Comparison of ENCODE assay signal across 1 cellular context in the genomic region with DNA sequence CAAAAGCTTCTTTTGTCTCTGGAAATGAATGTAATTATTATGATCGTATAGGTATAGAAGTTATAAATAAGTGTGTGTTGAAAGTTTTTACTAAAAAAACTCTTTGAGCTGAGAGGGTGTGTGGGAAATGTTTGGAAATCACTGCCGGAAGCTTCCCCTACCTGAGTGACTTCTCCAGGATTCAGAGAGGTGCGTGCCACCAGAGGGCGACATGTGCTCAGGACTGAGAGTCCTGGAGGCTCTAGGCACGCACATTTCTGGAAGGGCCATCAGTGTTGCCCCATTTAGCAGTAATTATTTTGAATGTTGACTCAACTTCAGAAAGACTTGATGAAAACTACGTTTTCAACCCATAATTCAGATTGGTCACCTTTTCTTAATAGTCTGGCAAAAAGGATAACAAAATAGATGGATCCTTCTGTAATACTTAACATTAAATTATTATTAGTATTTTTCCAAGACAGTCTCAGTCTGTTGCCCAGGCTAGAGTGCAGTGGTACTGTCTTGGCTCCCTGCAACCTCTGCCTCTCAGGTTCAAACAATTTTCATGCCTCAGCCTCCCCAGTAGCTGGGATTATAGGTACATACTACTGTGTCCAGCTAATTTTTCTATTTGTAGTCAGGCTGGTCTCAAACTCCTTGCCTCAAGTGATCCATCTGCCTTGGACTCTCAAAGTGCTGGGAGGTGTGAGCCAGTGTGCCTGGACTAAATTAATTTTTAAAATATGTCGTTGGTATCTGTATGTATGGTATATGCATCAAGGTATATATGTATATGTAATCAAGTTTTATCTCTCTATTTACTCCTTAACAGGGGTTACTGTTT.
A peak's percentile ranks its signal among the peaks of the same experiment; 100 is the strongest.
TF ChIP-seq lines count a peak whose summit lies in the region.

No MANE protein-coding gene starts in this region.

TF ChIP-seq in HepG2, 621 proteins besides CTCF, POLR2A, EP300 and RAD21 (continued from another document and continues in another):
- TF ChIP-seq FOXJ3 (CRISPR knock-in tag; IDR thresholded peaks at IDR 0.05; ENCODE audit: borderline replicate concordance) (no peak), ELF3 (CRISPR knock-in tag; IDR thresholded peaks at IDR 0.05) (0 out of 2 replicates have a peak, but pooled peaks have one; percentile 45), MIXL1 (CRISPR knock-in tag; IDR thresholded peaks at IDR 0.05) (peak; percentile 46; the same call in 1 of the 2 replicates), KDM2A (CRISPR knock-in tag; IDR thresholded peaks at IDR 0.05; ENCODE audit: borderline replicate concordance, low read depth) (peak; percentile 68; the same call in 1 of the 2 replicates), ZNF24 (IDR thresholded peaks at IDR 0.05) (no peak), ZBTB10 (CRISPR knock-in tag; IDR thresholded peaks at IDR 0.05; ENCODE audit: borderline replicate concordance) (no peak), SIN3B (IDR thresholded peaks at IDR 0.05; ENCODE audit: low read length) (no peak), ZBTB38 (CRISPR knock-in tag; IDR thresholded peaks at IDR 0.05) (no peak), ZNF607 (CRISPR knock-in tag; IDR thresholded peaks at IDR 0.05; ENCODE audit: borderline replicate concordance) (no peak), NR2F1 (CRISPR knock-in tag; IDR thresholded peaks at IDR 0.05) (no peak), BORCS8-MEF2B (CRISPR knock-in tag; IDR thresholded peaks at IDR 0.05) (no peak), ZNF713 (CRISPR knock-in tag; IDR thresholded peaks at IDR 0.05) (no peak), ZBTB3 (CRISPR knock-in tag; IDR thresholded peaks at IDR 0.05; ENCODE audit: borderline replicate concordance, low read depth) (no peak), CEBPG (CRISPR knock-in tag; IDR thresholded peaks at IDR 0.05) (peak; percentile 47), ERF (CRISPR knock-in tag; IDR thresholded peaks at IDR 0.05) (peak; percentile 45; the same call in 1 of the 2 replicates), ZNF605 (CRISPR knock-in tag; IDR thresholded peaks at IDR 0.05) (peak; percentile 42; the same call in 1 of the 2 replicates), BATF2 (CRISPR knock-in tag; IDR thresholded peaks at IDR 0.05) (no peak), FOXM1 (CRISPR knock-in tag; IDR thresholded peaks at IDR 0.05) (no peak), ZNF816 (CRISPR knock-in tag; IDR thresholded peaks at IDR 0.05; ENCODE audit: borderline replicate concordance) (no peak), ZSCAN9 (CRISPR knock-in tag; IDR thresholded peaks at IDR 0.05; ENCODE audit: borderline replicate concordance) (no peak), ZKSCAN1 (IDR thresholded peaks at IDR 0.05; ENCODE audit: low read length) (no peak), ZNF670 (CRISPR knock-in tag; IDR thresholded peaks at IDR 0.05; ENCODE audit: borderline replicate concordance) (no peak), ZNF124 (CRISPR knock-in tag; IDR thresholded peaks at IDR 0.05) (0 out of 2 replicates have a peak, but pooled peaks have one; percentile 45), ZNF121 (CRISPR knock-in tag; IDR thresholded peaks at IDR 0.05) (no peak), RFXANK (CRISPR knock-in tag; IDR thresholded peaks at IDR 0.05) (no peak), ZBTB7B (CRISPR knock-in tag; IDR thresholded peaks at IDR 0.05) (no peak), ZNF552 (CRISPR knock-in tag; IDR thresholded peaks at IDR 0.05; ENCODE audit: borderline replicate concordance) (no peak), ZNF576 (CRISPR knock-in tag; IDR thresholded peaks at IDR 0.05) (no peak), KDM5A (IDR thresholded peaks at IDR 0.05; ENCODE audit: borderline replicate concordance, low read length) (no peak), DNMT3B (CRISPR knock-in tag; conservative IDR thresholded peaks at IDR 0.05) (no peak), ZNF264 (CRISPR knock-in tag; IDR thresholded peaks at IDR 0.05) (no peak), SMARCC2 (IDR thresholded peaks at IDR 0.05) (no peak), HNRNPLL (IDR thresholded peaks at IDR 0.05; ENCODE audit: low read depth, low read length, poor library complexity, severe bottlenecking) (no peak), PHF5A (CRISPR knock-in tag; IDR thresholded peaks at IDR 0.05; ENCODE audit: low read depth, unreplicated experiment) (no peak), ZNF788 (CRISPR knock-in tag; IDR thresholded peaks at IDR 0.05; ENCODE audit: borderline replicate concordance) (peak; percentile 24; the same call in 1 of the 2 replicates), MYC (CRISPR knock-in tag; IDR thresholded peaks at IDR 0.05; ENCODE audit: borderline replicate concordance) (peak; percentile 25; the same call in 1 of the 2 replicates), ZNF720 (CRISPR knock-in tag; IDR thresholded peaks at IDR 0.05) (no peak), AHR (CRISPR knock-in tag; IDR thresholded peaks at IDR 0.05) (no peak), TEAD3 (CRISPR knock-in tag; optimal IDR thresholded peaks at IDR 0.05; ENCODE audit: borderline replicate concordance) (peak; percentile 67), ZNF629 (CRISPR knock-in tag; conservative IDR thresholded peaks at IDR 0.05) (no peak), MIER2 (CRISPR knock-in tag; IDR thresholded peaks at IDR 0.05) (no peak), JUN (CRISPR knock-in tag; IDR thresholded peaks at IDR 0.05) (no peak), HES4 (CRISPR knock-in tag; IDR thresholded peaks at IDR 0.05; ENCODE audit: borderline replicate concordance) (no peak), ZNF275 (CRISPR knock-in tag; IDR thresholded peaks at IDR 0.05; ENCODE audit: borderline replicate concordance) (no peak), ELK4 (CRISPR knock-in tag; IDR thresholded peaks at IDR 0.05; ENCODE audit: borderline replicate concordance) (no peak), ZNF362 (CRISPR knock-in tag; IDR thresholded peaks at IDR 0.05; ENCODE audit: borderline replicate concordance) (no peak), NAIF1 (CRISPR knock-in tag; IDR thresholded peaks at IDR 0.05; ENCODE audit: borderline replicate concordance) (no peak), ZNF138 (CRISPR knock-in tag; IDR thresholded peaks at IDR 0.05; ENCODE audit: low read depth) (no peak), ZNF33B (CRISPR knock-in tag; IDR thresholded peaks at IDR 0.05) (no peak), NONO (IDR thresholded peaks at IDR 0.05) (no peak), NONO (CRISPR knock-in tag; conservative IDR thresholded peaks at IDR 0.05) (no peak), KDM4B (CRISPR knock-in tag; IDR thresholded peaks at IDR 0.05) (no peak), HOXA5 (CRISPR knock-in tag; IDR thresholded peaks at IDR 0.05) (peak; percentile 67; the same call in 1 of the 2 replicates), TCF12 (IDR thresholded peaks at IDR 0.05) (no peak), TCF12 (CRISPR knock-in tag; IDR thresholded peaks at IDR 0.05) (no peak), CC2D1A (CRISPR knock-in tag; IDR thresholded peaks at IDR 0.05) (no peak), HOXA7 (CRISPR knock-in tag; IDR thresholded peaks at IDR 0.05) (no peak), SRSF4 (IDR thresholded peaks at IDR 0.05; ENCODE audit: low read depth, low read length, poor library complexity, severe bottlenecking) (no peak)
- TF ChIP-seq, protein P1, sequence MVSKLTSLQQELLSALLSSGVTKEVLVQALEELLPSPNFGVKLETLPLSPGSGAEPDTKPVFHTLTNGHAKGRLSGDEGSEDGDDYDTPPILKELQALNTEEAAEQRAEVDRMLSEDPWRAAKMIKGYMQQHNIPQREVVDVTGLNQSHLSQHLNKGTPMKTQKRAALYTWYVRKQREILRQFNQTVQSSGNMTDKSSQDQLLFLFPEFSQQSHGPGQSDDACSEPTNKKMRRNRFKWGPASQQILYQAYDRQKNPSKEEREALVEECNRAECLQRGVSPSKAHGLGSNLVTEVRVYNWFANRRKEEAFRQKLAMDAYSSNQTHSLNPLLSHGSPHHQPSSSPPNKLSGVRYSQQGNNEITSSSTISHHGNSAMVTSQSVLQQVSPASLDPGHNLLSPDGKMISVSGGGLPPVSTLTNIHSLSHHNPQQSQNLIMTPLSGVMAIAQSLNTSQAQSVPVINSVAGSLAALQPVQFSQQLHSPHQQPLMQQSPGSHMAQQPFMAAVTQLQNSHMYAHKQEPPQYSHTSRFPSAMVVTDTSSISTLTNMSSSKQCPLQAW (CRISPR knock-in tag; IDR thresholded peaks at IDR 0.05) = no peak
- TF ChIP-seq, protein P2, sequence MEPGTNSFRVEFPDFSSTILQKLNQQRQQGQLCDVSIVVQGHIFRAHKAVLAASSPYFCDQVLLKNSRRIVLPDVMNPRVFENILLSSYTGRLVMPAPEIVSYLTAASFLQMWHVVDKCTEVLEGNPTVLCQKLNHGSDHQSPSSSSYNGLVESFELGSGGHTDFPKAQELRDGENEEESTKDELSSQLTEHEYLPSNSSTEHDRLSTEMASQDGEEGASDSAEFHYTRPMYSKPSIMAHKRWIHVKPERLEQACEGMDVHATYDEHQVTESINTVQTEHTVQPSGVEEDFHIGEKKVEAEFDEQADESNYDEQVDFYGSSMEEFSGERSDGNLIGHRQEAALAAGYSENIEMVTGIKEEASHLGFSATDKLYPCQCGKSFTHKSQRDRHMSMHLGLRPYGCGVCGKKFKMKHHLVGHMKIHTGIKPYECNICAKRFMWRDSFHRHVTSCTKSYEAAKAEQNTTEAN (CRISPR knock-in tag; conservative IDR thresholded peaks at IDR 0.05) = no peak
- TF ChIP-seq, protein P3, sequence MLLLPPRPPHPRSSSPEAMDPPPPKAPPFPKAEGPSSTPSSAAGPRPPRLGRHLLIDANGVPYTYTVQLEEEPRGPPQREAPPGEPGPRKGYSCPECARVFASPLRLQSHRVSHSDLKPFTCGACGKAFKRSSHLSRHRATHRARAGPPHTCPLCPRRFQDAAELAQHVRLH (CRISPR knock-in tag; IDR thresholded peaks at IDR 0.05; ENCODE audit: borderline replicate concordance, low read depth) = no peak; the same call in 1 of the 2 replicates
- TF ChIP-seq, protein P4, sequence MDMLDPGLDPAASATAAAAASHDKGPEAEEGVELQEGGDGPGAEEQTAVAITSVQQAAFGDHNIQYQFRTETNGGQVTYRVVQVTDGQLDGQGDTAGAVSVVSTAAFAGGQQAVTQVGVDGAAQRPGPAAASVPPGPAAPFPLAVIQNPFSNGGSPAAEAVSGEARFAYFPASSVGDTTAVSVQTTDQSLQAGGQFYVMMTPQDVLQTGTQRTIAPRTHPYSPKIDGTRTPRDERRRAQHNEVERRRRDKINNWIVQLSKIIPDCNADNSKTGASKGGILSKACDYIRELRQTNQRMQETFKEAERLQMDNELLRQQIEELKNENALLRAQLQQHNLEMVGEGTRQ (IDR thresholded peaks at IDR 0.05; ENCODE audit: low read depth, low read length) = no peak
- TF ChIP-seq, protein P4 (CRISPR knock-in tag; IDR thresholded peaks at IDR 0.05; ENCODE audit: borderline replicate concordance) = no peak
